ENCODE assay signal across 8 cellular contexts in the genomic region with DNA sequence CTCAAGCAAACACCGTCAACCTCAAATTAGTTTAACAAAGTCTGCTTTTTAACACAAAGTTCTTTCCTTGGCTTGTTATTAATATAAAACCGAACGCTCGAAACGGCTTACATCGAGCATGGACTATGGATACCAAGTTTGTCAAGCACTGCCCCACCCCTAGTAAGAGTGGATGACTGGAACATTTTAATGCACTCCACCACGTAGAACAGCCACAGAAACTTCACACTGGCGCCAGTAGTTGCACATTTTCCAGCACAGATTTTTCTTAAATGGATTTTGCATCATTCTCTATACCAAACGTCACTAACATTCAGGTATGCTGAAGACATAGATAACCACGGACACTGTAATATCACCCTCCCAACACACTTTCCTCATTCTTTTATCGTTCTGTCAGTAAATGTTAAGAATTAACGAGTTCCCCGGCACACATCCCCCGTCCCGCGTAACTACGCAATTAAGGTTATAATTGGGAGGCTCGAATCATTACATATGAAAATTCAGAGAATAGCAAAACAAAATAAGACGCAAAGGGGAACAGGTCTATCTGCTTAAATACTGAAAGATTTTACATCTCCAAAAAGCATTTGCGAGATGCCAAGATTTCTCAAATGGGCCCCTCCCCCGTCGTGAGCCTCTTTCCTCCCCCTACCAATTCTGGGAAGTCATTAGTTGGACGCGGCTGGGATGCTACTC. TPM values are rescaled to one million over a fixed set of nuclear protein-coding genes. Genes with fewer than 3 reads are reported as not detected.
DNase-seq lines count a peak whose midpoint lies in the region; ATAC-seq and TF ChIP-seq lines count a peak whose summit lies in the region.

No MANE protein-coding gene starts in this region.

- intact Hi-C loops in activated CD4-positive, alpha-beta T cell treated with anti-CD3 and anti-CD28 coated beads for 36 hours (cut with DNase I, micrococcal nuclease) = no loop called here
- intact Hi-C loops in aorta (cut with DNase I) = loop anchor here (2.0 to 5.0 kb wide), 5 partner anchors 38 to 148 kb away; no protein-coding TSS in a partner anchor

- peaks cover 32% of the 10 kb centered on the region for H3K27me3 ChIP-seq in mucosa of stomach (ENCODE audit: control insufficient read depth, insufficient read depth, low read length)
- H3K27me3 ChIP-seq in aorta (ENCODE audit: control insufficient read depth in 1 of 2, insufficient read depth in 2 of 2, low read length in 1 of 2) = no peaks in the 10 kb centered on the region

- ATAC-seq in activated CD4-positive, alpha-beta T cell treated with anti-CD3 and anti-CD28 coated beads for 36 hours = peak; percentile 24
- peak; percentile 57 for ATAC-seq in SK-N-SH treated with all-trans-retinoic acid at 6 μM for 48 hours
- ATAC-seq in aorta (ENCODE audit: low FRiP score) = peak; percentile 63
- no peak for ATAC-seq in HG03039 (IDR thresholded peaks at IDR 0.05; ENCODE audit: unreplicated experiment)
- ATAC-seq in HG03280 (IDR thresholded peaks at IDR 0.05; ENCODE audit: unreplicated experiment) = no peak

- H3K27ac Mint-ChIP-seq in activated CD4-positive, alpha-beta T cell treated with anti-CD3 and anti-CD28 coated beads for 36 hours = peak overlapping the region; percentile 20

- POLR2A ChIA-PET in activated CD4-positive, alpha-beta T cell treated with anti-CD3 and anti-CD28 coated beads for 36 hours (lab: Charles Lee) = no interaction called here

- peak overlapping the region; percentile 66 for H3K9ac ChIP-seq in mucosa of stomach (ENCODE audit: low read length)

- H3K4me1 ChIP-seq in mucosa of stomach (ENCODE audit: control insufficient read depth, insufficient read depth, low read length) (peaks cover 7% of the 10 kb centered on the region), aorta (ENCODE audit: control insufficient read depth in 1 of 2, insufficient read depth in 2 of 2, low read length in 2 of 2) (peaks cover 0 to 5% of the 10 kb centered on the region in 2 donors)

- DNase-seq in activated CD4-positive, alpha-beta T cell treated with anti-CD3 and anti-CD28 coated beads for 36 hours = peak; percentile 16
- no peak for DNase-seq in activated CD4-positive, alpha-beta T cell treated with anti-CD3 and anti-CD28 coated beads, Interleukin-2, amount 50 U/mL, for 4 hours
- DNase-seq in epidermal melanocyte (ENCODE audit: insufficient read length, low spot score) (peak; percentile 40), aorta (no peak)

- H3K9me3 Mint-ChIP-seq in activated CD4-positive, alpha-beta T cell treated with anti-CD3 and anti-CD28 coated beads for 36 hours (ENCODE audit: low read depth) = no peaks in the 10 kb centered on the region

- H3K36me3 ChIP-seq in mucosa of stomach (ENCODE audit: control insufficient read depth, insufficient read depth, low read length) = no peaks in the 10 kb centered on the region
- H3K36me3 ChIP-seq in aorta (ENCODE audit: control insufficient read depth in 1 of 2, insufficient read depth in 2 of 2, low read length in 1 of 2) = peaks cover 0 to 5% of the 10 kb centered on the region in 2 donors

- peaks cover 51% of the 10 kb centered on the region for H3K27me3 Mint-ChIP-seq in activated CD4-positive, alpha-beta T cell treated with anti-CD3 and anti-CD28 coated beads for 36 hours

- no peaks in the 10 kb centered on the region for H3K9me3 ChIP-seq in mucosa of stomach (ENCODE audit: control insufficient read depth, low read length)
- H3K9me3 ChIP-seq in aorta (ENCODE audit: control insufficient read depth, low read length) = no peaks in the 10 kb centered on the region

- peaks cover 24% of the 10 kb centered on the region for H3K4me1 Mint-ChIP-seq in activated CD4-positive, alpha-beta T cell treated with anti-CD3 and anti-CD28 coated beads for 36 hours

- WGBS in aorta, 2 donors = 1% methylated on average over 24 of the region's 24 CpGs

- peak overlapping the region; percentile 36 to 59 for H3K27ac ChIP-seq in aorta (ENCODE audit: low read depth in 1 of 2, low read length in 2 of 2)

- H3K4me3 ChIP-seq in mucosa of stomach (ENCODE audit: low read length) (peak overlapping the region; percentile 58), aorta (ENCODE audit: low read length in 2 of 2) (peak overlapping the region; percentile 51 to 98)

- no peaks in the 10 kb centered on the region for H3K36me3 Mint-ChIP-seq in activated CD4-positive, alpha-beta T cell treated with anti-CD3 and anti-CD28 coated beads for 36 hours (ENCODE audit: low read depth)

- CTCF ChIA-PET in activated CD4-positive, alpha-beta T cell treated with anti-CD3 and anti-CD28 coated beads for 36 hours (lab: Charles Lee) = interaction anchor here (1.0 to 1.3 kb wide), 2 partner anchors 24 to 28 kb away, joined by 3 read pairs; no protein-coding TSS in a partner anchor

- peak overlapping the region; percentile 75 for H3K4me3 Mint-ChIP-seq in activated CD4-positive, alpha-beta T cell treated with anti-CD3 and anti-CD28 coated beads for 36 hours

TF ChIP-seq in SK-N-SH treated with all-trans-retinoic acid at 6 μM for 48 hours, 23 proteins besides CTCF, POLR2A, EP300 and RAD21 (continues in another document):
- TF ChIP-seq ZNF70 (CRISPR knock-in tag; IDR thresholded peaks at IDR 0.05) (no peak), TCF4 (CRISPR knock-in tag; IDR thresholded peaks at IDR 0.05; ENCODE audit: borderline replicate concordance) (no peak), CSDC2 (CRISPR knock-in tag; IDR thresholded peaks at IDR 0.05) (no peak), RARB (CRISPR knock-in tag; IDR thresholded peaks at IDR 0.05) (no peak), SNAI2 (CRISPR knock-in tag; IDR thresholded peaks at IDR 0.05) (no peak), ZFP3 (CRISPR knock-in tag; IDR thresholded peaks at IDR 0.05) (no peak), GLIS3 (CRISPR knock-in tag; IDR thresholded peaks at IDR 0.05) (no peak), BACH2 (CRISPR knock-in tag; IDR thresholded peaks at IDR 0.05; ENCODE audit: borderline replicate concordance) (no peak), TOX (CRISPR knock-in tag; IDR thresholded peaks at IDR 0.05; ENCODE audit: borderline replicate concordance) (no peak)
- TF ChIP-seq, protein P1, sequence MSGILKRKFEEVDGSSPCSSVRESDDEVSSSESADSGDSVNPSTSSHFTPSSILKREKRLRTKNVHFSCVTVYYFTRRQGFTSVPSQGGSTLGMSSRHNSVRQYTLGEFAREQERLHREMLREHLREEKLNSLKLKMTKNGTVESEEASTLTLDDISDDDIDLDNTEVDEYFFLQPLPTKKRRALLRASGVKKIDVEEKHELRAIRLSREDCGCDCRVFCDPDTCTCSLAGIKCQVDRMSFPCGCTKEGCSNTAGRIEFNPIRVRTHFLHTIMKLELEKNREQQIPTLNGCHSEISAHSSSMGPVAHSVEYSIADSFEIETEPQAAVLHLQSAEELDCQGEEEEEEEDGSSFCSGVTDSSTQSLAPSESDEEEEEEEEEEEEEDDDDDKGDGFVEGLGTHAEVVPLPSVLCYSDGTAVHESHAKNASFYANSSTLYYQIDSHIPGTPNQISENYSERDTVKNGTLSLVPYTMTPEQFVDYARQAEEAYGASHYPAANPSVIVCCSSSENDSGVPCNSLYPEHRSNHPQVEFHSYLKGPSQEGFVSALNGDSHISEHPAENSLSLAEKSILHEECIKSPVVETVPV (CRISPR knock-in tag; IDR thresholded peaks at IDR 0.05) = no peak
- TF ChIP-seq, protein P2, sequence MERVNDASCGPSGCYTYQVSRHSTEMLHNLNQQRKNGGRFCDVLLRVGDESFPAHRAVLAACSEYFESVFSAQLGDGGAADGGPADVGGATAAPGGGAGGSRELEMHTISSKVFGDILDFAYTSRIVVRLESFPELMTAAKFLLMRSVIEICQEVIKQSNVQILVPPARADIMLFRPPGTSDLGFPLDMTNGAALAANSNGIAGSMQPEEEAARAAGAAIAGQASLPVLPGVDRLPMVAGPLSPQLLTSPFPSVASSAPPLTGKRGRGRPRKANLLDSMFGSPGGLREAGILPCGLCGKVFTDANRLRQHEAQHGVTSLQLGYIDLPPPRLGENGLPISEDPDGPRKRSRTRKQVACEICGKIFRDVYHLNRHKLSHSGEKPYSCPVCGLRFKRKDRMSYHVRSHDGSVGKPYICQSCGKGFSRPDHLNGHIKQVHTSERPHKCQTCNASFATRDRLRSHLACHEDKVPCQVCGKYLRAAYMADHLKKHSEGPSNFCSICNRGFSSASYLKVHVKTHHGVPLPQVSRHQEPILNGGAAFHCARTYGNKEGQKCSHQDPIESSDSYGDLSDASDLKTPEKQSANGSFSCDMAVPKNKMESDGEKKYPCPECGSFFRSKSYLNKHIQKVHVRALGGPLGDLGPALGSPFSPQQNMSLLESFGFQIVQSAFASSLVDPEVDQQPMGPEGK (CRISPR knock-in tag; IDR thresholded peaks at IDR 0.05; ENCODE audit: borderline replicate concordance) = no peak
- TF ChIP-seq, protein P3, sequence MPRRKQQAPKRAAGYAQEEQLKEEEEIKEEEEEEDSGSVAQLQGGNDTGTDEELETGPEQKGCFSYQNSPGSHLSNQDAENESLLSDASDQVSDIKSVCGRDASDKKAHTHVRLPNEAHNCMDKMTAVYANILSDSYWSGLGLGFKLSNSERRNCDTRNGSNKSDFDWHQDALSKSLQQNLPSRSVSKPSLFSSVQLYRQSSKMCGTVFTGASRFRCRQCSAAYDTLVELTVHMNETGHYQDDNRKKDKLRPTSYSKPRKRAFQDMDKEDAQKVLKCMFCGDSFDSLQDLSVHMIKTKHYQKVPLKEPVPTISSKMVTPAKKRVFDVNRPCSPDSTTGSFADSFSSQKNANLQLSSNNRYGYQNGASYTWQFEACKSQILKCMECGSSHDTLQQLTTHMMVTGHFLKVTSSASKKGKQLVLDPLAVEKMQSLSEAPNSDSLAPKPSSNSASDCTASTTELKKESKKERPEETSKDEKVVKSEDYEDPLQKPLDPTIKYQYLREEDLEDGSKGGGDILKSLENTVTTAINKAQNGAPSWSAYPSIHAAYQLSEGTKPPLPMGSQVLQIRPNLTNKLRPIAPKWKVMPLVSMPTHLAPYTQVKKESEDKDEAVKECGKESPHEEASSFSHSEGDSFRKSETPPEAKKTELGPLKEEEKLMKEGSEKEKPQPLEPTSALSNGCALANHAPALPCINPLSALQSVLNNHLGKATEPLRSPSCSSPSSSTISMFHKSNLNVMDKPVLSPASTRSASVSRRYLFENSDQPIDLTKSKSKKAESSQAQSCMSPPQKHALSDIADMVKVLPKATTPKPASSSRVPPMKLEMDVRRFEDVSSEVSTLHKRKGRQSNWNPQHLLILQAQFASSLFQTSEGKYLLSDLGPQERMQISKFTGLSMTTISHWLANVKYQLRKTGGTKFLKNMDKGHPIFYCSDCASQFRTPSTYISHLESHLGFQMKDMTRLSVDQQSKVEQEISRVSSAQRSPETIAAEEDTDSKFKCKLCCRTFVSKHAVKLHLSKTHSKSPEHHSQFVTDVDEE (CRISPR knock-in tag; IDR thresholded peaks at IDR 0.05) = no peak

RNA-seq across cellular contexts. Expression of gene FERMT2, which starts 1.0 kb away (rescaled TPM):
- total RNA-seq in activated CD4-positive, alpha-beta T cell treated with anti-CD3 and anti-CD28 coated beads for 36 hours = 1 to 10 TPM; 2.1 to 3.6 TPM
- total RNA-seq in aorta = 100 to 1,000 TPM; 205 to 310 TPM
- polyA plus RNA-seq in aorta = 100 to 1,000 TPM in 1 of 2 donors, 10 to 100 TPM in 1; 63.0 to 120 TPM

Comparison
In these comparisons a context has a peak if more than half of its experiments do, and no peak if none do; other contexts are left out.
1. DNase-seq: peak in activated CD4-positive, alpha-beta T cell treated with anti-CD3 and anti-CD28 coated beads for 36 hours (single experiment) and epidermal melanocyte (single experiment); none in activated CD4-positive, alpha-beta T cell treated with anti-CD3 and anti-CD28 coated beads, Interleukin-2, amount 50 U/mL, for 4 hours (0 of 2) and aorta (0 of 2).
2. ATAC-seq: peak in activated CD4-positive, alpha-beta T cell treated with anti-CD3 and anti-CD28 coated beads for 36 hours (single experiment), SK-N-SH treated with all-trans-retinoic acid at 6 μM for 48 hours (single experiment) and aorta (single experiment); none in HG03039 (single experiment) and HG03280 (single experiment).
3. RNA of gene FERMT2, which starts 1.0 kb away (total RNA-seq): 205 to 310 TPM in aorta; 2.1 to 3.6 TPM in activated CD4-positive, alpha-beta T cell treated with anti-CD3 and anti-CD28 coated beads for 36 hours; every median in the first group is over 10 times any median in the second.
4. intact Hi-C loops: an anchor here in aorta (2.0 to 5.0 kb wide); none called in activated CD4-positive, alpha-beta T cell treated with anti-CD3 and anti-CD28 coated beads for 36 hours.